Comparison of ENCODE assay signal across 8 cellular contexts in the genomic region with DNA sequence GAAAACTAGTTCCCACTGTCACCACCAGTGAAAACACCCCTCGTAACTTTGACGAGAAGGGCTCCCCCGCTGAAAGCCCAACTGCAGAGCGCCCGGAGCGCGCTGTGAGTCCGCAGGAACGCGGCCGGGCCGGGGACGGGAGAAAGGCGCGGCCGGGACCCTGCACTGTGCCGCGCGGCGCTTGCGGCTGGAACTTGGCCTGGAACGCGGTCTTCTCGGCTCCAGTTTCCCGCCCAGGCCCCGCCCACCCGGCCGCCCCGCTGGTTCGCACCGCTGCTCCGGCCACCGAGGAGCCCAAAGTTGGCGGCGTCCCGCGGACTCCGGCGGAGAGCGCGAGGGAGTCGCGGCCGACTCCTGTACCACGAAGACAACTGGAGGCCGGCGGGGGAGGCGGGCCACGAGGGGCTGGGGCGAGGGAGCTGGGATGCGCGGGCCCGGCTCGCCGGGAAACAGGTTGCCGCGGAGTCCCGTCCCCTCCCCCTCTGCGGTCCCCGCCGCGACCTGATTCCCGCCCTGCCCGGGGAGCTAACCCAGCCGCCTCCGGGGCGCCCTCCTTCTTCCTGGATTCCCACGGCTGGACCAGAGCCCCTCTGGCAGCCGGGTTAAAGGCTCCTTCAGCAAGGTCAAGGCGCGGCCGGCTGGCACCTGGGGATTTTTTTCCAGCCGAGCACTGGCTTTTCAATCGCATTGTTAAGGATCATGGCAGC. TPM values are rescaled to one million over a fixed set of nuclear protein-coding genes. Genes with fewer than 3 reads are reported as not detected.
DNase-seq lines count a peak whose midpoint lies in the region; ATAC-seq lines count a peak whose summit lies in the region.

No MANE protein-coding gene starts in this region.

- no peaks in the 10 kb centered on the region for H3K36me3 ChIP-seq in muscle layer of colon (ENCODE audit: insufficient read depth, low read length)

- no peak overlapping the region for H3K9ac ChIP-seq in muscle layer of colon (ENCODE audit: low read length)

- H3K9me3 ChIP-seq in muscle layer of colon (ENCODE audit: low read length) = no peaks in the 10 kb centered on the region

- peaks cover 58 to 81% of the 10 kb centered on the region in 2 donors for H3K27me3 ChIP-seq in muscle layer of colon (ENCODE audit: control insufficient read depth in 1 of 2, insufficient read depth in 2 of 2, low read length in 2 of 2)

- DNase-seq in NOMO-1 treated with DMSO at 0.1 percent for 48 hours (lab: John Stamatoyannopoulos, UW; ENCODE audit: unreplicated experiment) = peak; percentile 26
- no peak for DNase-seq in NOMO-1 (lab: John Stamatoyannopoulos, UW; ENCODE audit: unreplicated experiment in 2 of 2)
- DNase-seq in NCI-H748 (lab: John Stamatoyannopoulos, UW; ENCODE audit: unreplicated experiment) = peak; percentile 67

- H3K27ac ChIP-seq in muscle layer of colon (ENCODE audit: low read depth, low read length) = no peak overlapping the region

- H3K4me3 ChIP-seq in muscle layer of colon (ENCODE audit: low read depth in 1 of 2, low read length in 2 of 2) = peak overlapping the region; percentile 27 to 57

- peaks cover 36% of the 10 kb centered on the region for H3K4me1 ChIP-seq in muscle layer of colon (ENCODE audit: insufficient read depth, low read length)

- ATAC-seq in esophagus mucosa (peak; percentile 25), GM18873 (IDR thresholded peaks at IDR 0.05; ENCODE audit: low FRiP score, unreplicated experiment) (no peak), HG02870 (IDR thresholded peaks at IDR 0.05; ENCODE audit: unreplicated experiment) (no peak), HG02763 (IDR thresholded peaks at IDR 0.05; ENCODE audit: unreplicated experiment) (no peak)

RNA-seq across cellular contexts. Expression of a gene that starts 3.4 kb away (rescaled TPM):
- total RNA-seq in esophagus mucosa = 21.8 TPM

Comparison
In these comparisons a context has a peak if more than half of its experiments do, and no peak if none do; other contexts are left out.
1. DNase-seq: peak in NOMO-1 treated with DMSO at 0.1 percent for 48 hours (single experiment) and NCI-H748 (single experiment); none in NOMO-1 (0 of 2).